In genomic region chr11:371051-371450, GRCh38 we compare ENCODE assay signal across 19 cellular contexts. TPM values are rescaled to one million over a fixed set of nuclear protein-coding genes. Genes with fewer than 3 reads are reported as not detected.
DNase-seq lines count a peak whose midpoint lies in the region; ATAC-seq, FAIRE-seq and TF ChIP-seq lines count a peak whose summit lies in the region.
"Had no signal": no experiment of that assay in that cellular context is flagged by ENCODE, and none has a peak within 500 bp of the region (broad histone marks: within the 10 kb centered on the region; RNA-seq: fewer than 3 reads in every experiment).

No MANE protein-coding gene starts in this region.

- H4K20me1 ChIP-seq in HepG2 (ENCODE audit: insufficient read depth, low read length) (0 out of 2 replicates have a peak, but pooled peaks cover 4% of the 10 kb centered on the region), MM.1S (ENCODE audit: insufficient read depth, low read length) (no peaks in the 10 kb centered on the region)

- peak overlapping the region; percentile 76 for H3K4me3 Mint-ChIP-seq in WTC11

- no TSS peak for BruUV-seq in HepG2 (replicated peaks; lab: Mats Ljungman, UMichigan)

- no peak overlapping the region for H3K27ac ChIP-seq in heart right ventricle
- H3K27ac ChIP-seq in HepG2 (ENCODE audit: extremely low read length, insufficient read depth, low read length): no peak overlapping the region
- H3K27ac ChIP-seq in MM.1S (ENCODE audit: low read length): no peak overlapping the region
- H3K27ac ChIP-seq: left lung, neutrophil, stomach had no signal

- no peak overlapping the region for H3K4me3 ChIP-seq in heart right ventricle
- peak overlapping the region in 1 of 3 experiments; percentile 83; a peak in 1 of 6 replicates for H3K4me3 ChIP-seq in HepG2 (replicated peaks in 1 of 3; ENCODE audit: insufficient read depth in 1 of 3, low read depth in 2 of 3, low read length in 3 of 3)
- no peak overlapping the region for H3K4me3 ChIP-seq in MM.1S (ENCODE audit: low read length)
- H3K4me3 ChIP-seq: left lung, stomach had no signal

- TF ChIP-seq POLR2A in HepG2 (IDR thresholded peaks at IDR 0.05; ENCODE audit: insufficient read depth in 1 of 2, low read depth in 2 of 2, low read length in 2 of 2): no peak

- H3K79me2 ChIP-seq in HepG2 (ENCODE audit: insufficient read depth, low read length): no peaks in the 10 kb centered on the region
- no peaks in the 10 kb centered on the region for H3K79me2 ChIP-seq in MM.1S (ENCODE audit: low read length)

- DNase-seq in Right ventricle myocardium superior (peak; percentile 33), heart right ventricle (no peak), WTC11 (ENCODE audit: low spot score) (peak; percentile 22), HepG2 (ENCODE audit: low spot score) (no peak), NCI-H2171 (lab: John Stamatoyannopoulos, UW) (no peak), MM.1S (no peak), GM03348 (ENCODE audit: low spot score) (no peak)
- DNase-seq: activated B cell treated with CpG ODN at 0.5 μM for 24 hours; activated CD8-positive, alpha-beta memory T cell treated with anti-CD3 and anti-CD28 coated beads, Interleukin-2, amount 50 U/mL, for 4 hours; hippocampal formation; NCI-H1105 treated with DMSO at 0.1 percent for 48 hours; NCI-H2227 treated with DMSO at 0.1 percent for 48 hours; OCI-M1; stomach had no signal

- CTCF ChIA-PET in WTC11 (lab: Charles Lee): interaction anchor here (0.8 to 2.3 kb wide), 5 partner anchors 19 to 120 kb away, joined by 3 to 12 read pairs (median 5); no protein-coding TSS in a partner anchor
- CTCF ChIA-PET in HepG2 (lab: Yijun Ruan, JAX; ENCODE audit: low intra/inter-chr PET ratio, low total read pairs): no interaction called here

- intact Hi-C loops in Right ventricle myocardium superior (cut with DNase I): no loop called here
- intact Hi-C loops in heart right ventricle (cut with DNase I): loop anchor here in 1 of 10 donors (5.0 to 10.0 kb wide), 2 partner anchors 116 to 1471 kb away; no protein-coding TSS in a partner anchor
- intact Hi-C loops in HepG2 (cut with micrococcal nuclease; ENCODE audit: unreplicated experiment): no loop called here

- WGBS in heart right ventricle, 2 donors: 87 to 89% methylated on average over 4 to 5 of the region's 5 CpGs
- 94% methylated on average over 3 of the region's 5 CpGs for WGBS in HepG2 (ENCODE audit: low lambda C conversion rate)

- H3K9me3 ChIP-seq in heart right ventricle: no peaks in the 10 kb centered on the region
- no peaks in the 10 kb centered on the region for H3K9me3 ChIP-seq in HepG2 (ENCODE audit: low read length)
- no peaks in the 10 kb centered on the region for H3K9me3 ChIP-seq in MM.1S (replicated peaks; ENCODE audit: insufficient read depth, low read length)
- H3K9me3 ChIP-seq: esophagus muscularis mucosa, left lung, neutrophil, stomach had no signal

- in situ Hi-C loops in HepG2 (cut with HindIII; ENCODE audit: extremely low pct_ligation_motif_present, low pct_unique_long_range_greater_than_20kb): no loop called here

- TF ChIP-seq RAD21 in HepG2 (CRISPR knock-in tag; IDR thresholded peaks at IDR 0.05): no peak

- POLR2A ChIA-PET in WTC11 (lab: Charles Lee): no interaction called here
- POLR2A ChIA-PET in HepG2 (lab: Yijun Ruan, JAX): interaction anchor here (1.0 to 1.9 kb wide), 2 partner anchors 74 to 165 kb away, joined by 4 to 5 read pairs; partner anchors contain the start of genes BET1L and RIC8A

- TF ChIP-seq EP300 in HepG2 (IDR thresholded peaks at IDR 0.05; ENCODE audit: low read depth in 2 of 2, low read length in 2 of 2): no peak
- TF ChIP-seq EP300 in HepG2 (CRISPR knock-in tag; IDR thresholded peaks at IDR 0.05; ENCODE audit: borderline replicate concordance): no peak

- H3K36me3 ChIP-seq in heart right ventricle (no peaks in the 10 kb centered on the region), HepG2 (replicated peaks in 1 of 2; ENCODE audit: control insufficient read depth in 1 of 2, insufficient read depth in 2 of 2, low read length in 2 of 2) (peaks cover 0 to 11% of the 10 kb centered on the region in 2 experiments; a peak in 2 of 5 replicates), MM.1S (replicated peaks; ENCODE audit: insufficient read depth, low read length) (no peaks in the 10 kb centered on the region)
- H3K36me3 ChIP-seq: left lung, neutrophil, stomach had no signal

- TF ChIP-seq CTCF in heart right ventricle (IDR thresholded peaks at IDR 0.05) (no peak), WTC11 (IDR thresholded peaks at IDR 0.05) (no peak), HepG2 (CRISPR knock-in tag; IDR thresholded peaks at IDR 0.05) (no peak), MM.1S (IDR thresholded peaks at IDR 0.05; ENCODE audit: low read length) (no peak)

- H3K27me3 ChIP-seq in heart right ventricle (peaks cover 0 to 57% (median 41%) of the 10 kb centered on the region in 7 donors), HepG2 (ENCODE audit: control insufficient read depth in 1 of 2, insufficient read depth in 2 of 2, low read length in 2 of 2) (peaks cover 4 to 20% of the 10 kb centered on the region in 2 experiments; a peak in 4 of 5 replicates), MM.1S (replicated peaks; ENCODE audit: insufficient read depth, low read length) (peaks cover 67% of the 10 kb centered on the region)

- H3K27me3 Mint-ChIP-seq in WTC11 (ENCODE audit: low read depth): peaks cover 8% of the 10 kb centered on the region

- no peaks in the 10 kb centered on the region for H3F3A ChIP-seq in MM.1S (ENCODE audit: insufficient read depth, low read length)

- H3K27ac Mint-ChIP-seq in WTC11: peak overlapping the region; percentile 91
- H3K27ac Mint-ChIP-seq: activated B cell treated with CpG ODN at 0.5 μM for 24 hours had no signal

- H3K4me1 Mint-ChIP-seq in WTC11: peaks cover 22% of the 10 kb centered on the region

- H3K36me3 Mint-ChIP-seq in WTC11: peaks cover 19% of the 10 kb centered on the region

- no peak for ATAC-seq in Right ventricle myocardium superior (ENCODE audit: poor library complexity)
- ATAC-seq in heart right ventricle: no peak
- ATAC-seq in WTC11: peak; percentile 3; the same call in 1 of the 2 replicates
- ATAC-seq in HepG2: no peak
- ATAC-seq in HG02970 (IDR thresholded peaks at IDR 0.05; ENCODE audit: low FRiP score, unreplicated experiment): no peak
- ATAC-seq: left lung had no signal

- H3K4me2 ChIP-seq in HepG2 (ENCODE audit: low read depth, low read length): peak overlapping the region; percentile 90
- no peak overlapping the region for H3K4me2 ChIP-seq in MM.1S (ENCODE audit: low read depth, low read length)

- H3K4me1 ChIP-seq in heart right ventricle (peaks cover 0 to 10% (median 8%) of the 10 kb centered on the region in 9 donors), HepG2 (ENCODE audit: insufficient read depth, low read length) (peaks cover 56% of the 10 kb centered on the region), MM.1S (ENCODE audit: low read length) (no peaks in the 10 kb centered on the region)

- 0 out of 2 replicates have a peak, but pooled peaks cover 7% of the 10 kb centered on the region for H3K9me3 Mint-ChIP-seq in WTC11
- H3K9me3 Mint-ChIP-seq: activated B cell treated with CpG ODN at 0.5 μM for 24 hours had no signal

- H3K9ac ChIP-seq in HepG2 (ENCODE audit: insufficient read depth, low read depth, low read length): no peak overlapping the region
- H3K9ac ChIP-seq in MM.1S (ENCODE audit: low read length): no peak overlapping the region

- no peak overlapping the region for H2AFZ ChIP-seq in HepG2 (ENCODE audit: low read length)
- H2AFZ ChIP-seq in MM.1S (ENCODE audit: low read length): no peak overlapping the region

- no peak for FAIRE-seq in HepG2 (lab: Jason Lieb, UNC)
- FAIRE-seq: H1 had no signal

- H3K9me2 ChIP-seq in MM.1S (replicated peaks; ENCODE audit: insufficient read depth, low read length): no peaks in the 10 kb centered on the region

RNA-seq across cellular contexts. Expression of gene B4GALNT4, which starts 1.8 kb away (rescaled TPM):
- total RNA-seq in Right ventricle myocardium superior: 0.94 TPM
- 1 to 10 TPM in 1 of 10 donors, under 1 TPM in 6, not detected in 3; 0.09 to 1.6 (median 0.25) TPM for total RNA-seq in heart right ventricle
- 1 to 10 TPM in 1 of 2 donors, under 1 TPM in 1; 0.75 to 1.7 TPM for polyA plus RNA-seq in heart right ventricle
- total RNA-seq in WTC11 (2021): 88.0 to 113 TPM (median 97.8 TPM) in 3 replicates
- total RNA-seq in HepG2 (2016; rRNA removed; fragmentation: Illumina TruSeq; extraction: Trizol): 24.8 and 50.1 TPM in 2 replicates
- 13.7 and 15.2 TPM in 2 replicates for total RNA-seq in HepG2 (2016; cell fraction: cytosol; rRNA removed; fragmentation: Illumina TruSeq; extraction: Trizol; ENCODE audit: low read depth)
- 20.5 and 56.5 TPM in 2 replicates for total RNA-seq in HepG2 (2016; cell fraction: insoluble cytoplasmic fraction; rRNA removed; fragmentation: Illumina TruSeq; extraction: Trizol)
- total RNA-seq in HepG2 (2016; cell fraction: membrane; rRNA removed; fragmentation: Illumina TruSeq; extraction: Trizol): 36.4 and 42.9 TPM in 2 replicates
- total RNA-seq in HepG2 (2016; cell fraction: nucleus; rRNA removed; fragmentation: Illumina TruSeq; extraction: Trizol): 47.2 and 48.9 TPM in 2 replicates
- polyA plus RNA-seq in HepG2 (2011; rRNA removed): 30.5 and 34.4 TPM in 2 replicates
- 18.4 and 40.1 TPM in 2 replicates for polyA plus RNA-seq in HepG2 (2011; cell fraction: cytosol; rRNA removed)
- polyA plus RNA-seq in HepG2 (2011; cell fraction: nucleus; rRNA removed): 268 and 442 TPM in 2 replicates
- 19.2 and 34.3 TPM in 2 replicates for polyA plus RNA-seq in HepG2 (2012)
- 11.8 and 14.2 TPM in 2 replicates for polyA plus RNA-seq in HepG2 (2016; cell fraction: cytosol; fragmentation: Illumina TruSeq; extraction: Trizol; ENCODE audit: low read depth)
- 26.0 and 28.4 TPM in 2 replicates for polyA plus RNA-seq in HepG2 (2016; cell fraction: insoluble cytoplasmic fraction; fragmentation: Illumina TruSeq; extraction: Trizol; ENCODE audit: low read depth)
- 26.2 and 30.9 TPM in 2 replicates for polyA plus RNA-seq in HepG2 (2016; cell fraction: membrane; fragmentation: Illumina TruSeq; extraction: Trizol; ENCODE audit: low read depth)
- polyA plus RNA-seq in HepG2 (2016; cell fraction: nucleus; fragmentation: Illumina TruSeq; extraction: Trizol; ENCODE audit: insufficient read depth, low read depth): 152 and 159 TPM in 2 replicates
- polyA minus RNA-seq in HepG2 (2011; rRNA and poly(A)+ RNA removed; ENCODE audit: low replicate concordance): 0.07 and 19.7 TPM in 2 replicates
- polyA minus RNA-seq in HepG2 (2011; cell fraction: cytosol; rRNA and poly(A)+ RNA removed): 10.4 and 11.1 TPM in 2 replicates
- 16.9 and 22.4 TPM in 2 replicates for polyA minus RNA-seq in HepG2 (2011; cell fraction: nucleus; rRNA and poly(A)+ RNA removed)
- total RNA-seq: activated B cell treated with CpG ODN at 0.5 μM for 24 hours had no signal

RNA-seq across cellular contexts. Expression of gene PKP3, which starts 23.0 kb away (rescaled TPM):
- total RNA-seq in Right ventricle myocardium superior (0.86 TPM), heart right ventricle (1 to 10 TPM in 4 of 10 donors, under 1 TPM in 6; 0.19 to 3.0 (median 0.74) TPM), WTC11 (2021) (17.3 to 23.4 TPM (median 21.4 TPM) in 3 replicates), HepG2 (2016; rRNA removed; fragmentation: Illumina TruSeq; extraction: Trizol) (21.1 and 28.7 TPM in 2 replicates)
- polyA plus RNA-seq in heart right ventricle (under 1 TPM; 0.13 to 0.80 TPM), HepG2 (2011; rRNA removed) (18.0 and 25.1 TPM in 2 replicates)
- 5.8 and 6.9 TPM in 2 replicates for total RNA-seq in HepG2 (2016; cell fraction: cytosol; rRNA removed; fragmentation: Illumina TruSeq; extraction: Trizol; ENCODE audit: low read depth)
- 17.5 and 29.7 TPM in 2 replicates for total RNA-seq in HepG2 (2016; cell fraction: insoluble cytoplasmic fraction; rRNA removed; fragmentation: Illumina TruSeq; extraction: Trizol)
- 13.9 and 14.9 TPM in 2 replicates for total RNA-seq in HepG2 (2016; cell fraction: membrane; rRNA removed; fragmentation: Illumina TruSeq; extraction: Trizol)
- 14.5 and 19.8 TPM in 2 replicates for total RNA-seq in HepG2 (2016; cell fraction: nucleus; rRNA removed; fragmentation: Illumina TruSeq; extraction: Trizol)
- polyA plus RNA-seq in HepG2 (2011; cell fraction: cytosol; rRNA removed): 13.8 and 24.2 TPM in 2 replicates
- 59.8 and 70.5 TPM in 2 replicates for polyA plus RNA-seq in HepG2 (2011; cell fraction: nucleus; rRNA removed)
- 12.9 and 13.0 TPM in 2 replicates for polyA plus RNA-seq in HepG2 (2012)
- 4.6 and 4.9 TPM in 2 replicates for polyA plus RNA-seq in HepG2 (2016; cell fraction: cytosol; fragmentation: Illumina TruSeq; extraction: Trizol; ENCODE audit: low read depth)
- 22.3 and 24.1 TPM in 2 replicates for polyA plus RNA-seq in HepG2 (2016; cell fraction: insoluble cytoplasmic fraction; fragmentation: Illumina TruSeq; extraction: Trizol; ENCODE audit: low read depth)
- polyA plus RNA-seq in HepG2 (2016; cell fraction: membrane; fragmentation: Illumina TruSeq; extraction: Trizol; ENCODE audit: low read depth): 7.9 and 9.3 TPM in 2 replicates
- polyA plus RNA-seq in HepG2 (2016; cell fraction: nucleus; fragmentation: Illumina TruSeq; extraction: Trizol; ENCODE audit: insufficient read depth, low read depth): 38.2 and 40.1 TPM in 2 replicates
- polyA minus RNA-seq in HepG2 (2011; rRNA and poly(A)+ RNA removed; ENCODE audit: low replicate concordance): 30.4 and 42.3 TPM in 2 replicates
- 24.6 and 25.2 TPM in 2 replicates for polyA minus RNA-seq in HepG2 (2011; cell fraction: cytosol; rRNA and poly(A)+ RNA removed)
- polyA minus RNA-seq in HepG2 (2011; cell fraction: nucleus; rRNA and poly(A)+ RNA removed): 9.9 and 14.7 TPM in 2 replicates

RNA-seq across cellular contexts. Expression of gene SIGIRR, which starts 43.7 kb away (rescaled TPM):
- total RNA-seq in Right ventricle myocardium superior (38.6 TPM), heart right ventricle (10 to 100 TPM; 20.4 to 52.4 (median 30.0) TPM), WTC11 (2021) (85.2 to 98.9 TPM (median 91.8 TPM) in 3 replicates), HepG2 (2016; rRNA removed; fragmentation: Illumina TruSeq; extraction: Trizol) (0.80 and 2.1 TPM in 2 replicates)
- polyA plus RNA-seq in heart right ventricle (100 to 1,000 TPM in 1 of 2 donors, 10 to 100 TPM in 1; 56.0 to 187 TPM), HepG2 (2011; rRNA removed) (1.2 and 2.1 TPM in 2 replicates)
- total RNA-seq in HepG2 (2016; cell fraction: cytosol; rRNA removed; fragmentation: Illumina TruSeq; extraction: Trizol; ENCODE audit: low read depth): 1.7 and 1.8 TPM in 2 replicates
- total RNA-seq in HepG2 (2016; cell fraction: insoluble cytoplasmic fraction; rRNA removed; fragmentation: Illumina TruSeq; extraction: Trizol): 1.4 and 2.0 TPM in 2 replicates
- 2.1 and 2.2 TPM in 2 replicates for total RNA-seq in HepG2 (2016; cell fraction: membrane; rRNA removed; fragmentation: Illumina TruSeq; extraction: Trizol)
- total RNA-seq in HepG2 (2016; cell fraction: nucleus; rRNA removed; fragmentation: Illumina TruSeq; extraction: Trizol): 1.8 and 1.9 TPM in 2 replicates
- polyA plus RNA-seq in HepG2 (2011; cell fraction: cytosol; rRNA removed): 1.1 and 2.0 TPM in 2 replicates
- polyA plus RNA-seq in HepG2 (2011; cell fraction: nucleus; rRNA removed): 4.9 and 10.2 TPM in 2 replicates
- polyA plus RNA-seq in HepG2 (2012): 1.6 and 2.0 TPM in 2 replicates
- 1.6 and 2.7 TPM in 2 replicates for polyA plus RNA-seq in HepG2 (2016; cell fraction: cytosol; fragmentation: Illumina TruSeq; extraction: Trizol; ENCODE audit: low read depth)
- 1.0 and 2.1 TPM in 2 replicates for polyA plus RNA-seq in HepG2 (2016; cell fraction: insoluble cytoplasmic fraction; fragmentation: Illumina TruSeq; extraction: Trizol; ENCODE audit: low read depth)
- 2.8 and 4.3 TPM in 2 replicates for polyA plus RNA-seq in HepG2 (2016; cell fraction: membrane; fragmentation: Illumina TruSeq; extraction: Trizol; ENCODE audit: low read depth)
- 5.7 and 7.3 TPM in 2 replicates for polyA plus RNA-seq in HepG2 (2016; cell fraction: nucleus; fragmentation: Illumina TruSeq; extraction: Trizol; ENCODE audit: insufficient read depth, low read depth)
- 2.3 and 4.3 TPM in 2 replicates for polyA minus RNA-seq in HepG2 (2011; rRNA and poly(A)+ RNA removed; ENCODE audit: low replicate concordance)
- polyA minus RNA-seq in HepG2 (2011; cell fraction: cytosol; rRNA and poly(A)+ RNA removed): 1.5 and 1.8 TPM in 2 replicates
- polyA minus RNA-seq in HepG2 (2011; cell fraction: nucleus; rRNA and poly(A)+ RNA removed): not detected in 2 replicates

RNA-seq across cellular contexts. Expression of gene IFITM3, which starts 50.4 kb away (rescaled TPM):
- total RNA-seq in Right ventricle myocardium superior (287 TPM), heart right ventricle (100 to 1,000 TPM in 9 of 10 donors, 10 to 100 TPM in 1; 94.1 to 591 (median 172) TPM), WTC11 (2021) (381 to 503 TPM (median 481 TPM) in 3 replicates), HepG2 (2016; rRNA removed; fragmentation: Illumina TruSeq; extraction: Trizol) (30.0 and 52.6 TPM in 2 replicates)
- polyA plus RNA-seq in heart right ventricle (1,000 to 10,000 TPM in 1 of 2 donors, 100 to 1,000 TPM in 1; 676 to 1,409 TPM), HepG2 (2011; rRNA removed) (163 and 182 TPM in 2 replicates)
- 16.1 and 19.2 TPM in 2 replicates for total RNA-seq in HepG2 (2016; cell fraction: cytosol; rRNA removed; fragmentation: Illumina TruSeq; extraction: Trizol; ENCODE audit: low read depth)
- 27.9 and 45.1 TPM in 2 replicates for total RNA-seq in HepG2 (2016; cell fraction: insoluble cytoplasmic fraction; rRNA removed; fragmentation: Illumina TruSeq; extraction: Trizol)
- 15.2 and 16.4 TPM in 2 replicates for total RNA-seq in HepG2 (2016; cell fraction: membrane; rRNA removed; fragmentation: Illumina TruSeq; extraction: Trizol)
- total RNA-seq in HepG2 (2016; cell fraction: nucleus; rRNA removed; fragmentation: Illumina TruSeq; extraction: Trizol): 36.7 and 42.1 TPM in 2 replicates
- 316 and 459 TPM in 2 replicates for polyA plus RNA-seq in HepG2 (2011; cell fraction: cytosol; rRNA removed)
- polyA plus RNA-seq in HepG2 (2011; cell fraction: nucleus; rRNA removed): 94.3 and 120 TPM in 2 replicates
- 183 and 441 TPM in 2 replicates for polyA plus RNA-seq in HepG2 (2012)
- 87.8 and 96.5 TPM in 2 replicates for polyA plus RNA-seq in HepG2 (2016; cell fraction: cytosol; fragmentation: Illumina TruSeq; extraction: Trizol; ENCODE audit: low read depth)
- 109 and 136 TPM in 2 replicates for polyA plus RNA-seq in HepG2 (2016; cell fraction: insoluble cytoplasmic fraction; fragmentation: Illumina TruSeq; extraction: Trizol; ENCODE audit: low read depth)
- 64.1 and 65.9 TPM in 2 replicates for polyA plus RNA-seq in HepG2 (2016; cell fraction: membrane; fragmentation: Illumina TruSeq; extraction: Trizol; ENCODE audit: low read depth)
- 219 and 229 TPM in 2 replicates for polyA plus RNA-seq in HepG2 (2016; cell fraction: nucleus; fragmentation: Illumina TruSeq; extraction: Trizol; ENCODE audit: insufficient read depth, low read depth)
- 405 and 668 TPM in 2 replicates for polyA minus RNA-seq in HepG2 (2011; rRNA and poly(A)+ RNA removed; ENCODE audit: low replicate concordance)
- polyA minus RNA-seq in HepG2 (2011; cell fraction: cytosol; rRNA and poly(A)+ RNA removed): 180 and 184 TPM in 2 replicates
- polyA minus RNA-seq in HepG2 (2011; cell fraction: nucleus; rRNA and poly(A)+ RNA removed): 31.3 and 46.7 TPM in 2 replicates

RNA-seq across cellular contexts. Expression of gene IFITM1, which starts 57.2 kb away (rescaled TPM):
- 83.1 TPM for total RNA-seq in Right ventricle myocardium superior
- total RNA-seq in heart right ventricle: 100 to 1,000 TPM in 4 of 10 donors, 10 to 100 TPM in 6; 51.6 to 182 (median 94.9) TPM
- 100 to 1,000 TPM; 235 to 427 TPM for polyA plus RNA-seq in heart right ventricle
- 544 to 679 TPM (median 640 TPM) in 3 replicates for total RNA-seq in WTC11 (2021)
- total RNA-seq in HepG2 (2016; rRNA removed; fragmentation: Illumina TruSeq; extraction: Trizol): 0.38 TPM in 1 of 2 replicates, not detected in the other
- total RNA-seq in HepG2 (2016; cell fraction: cytosol; rRNA removed; fragmentation: Illumina TruSeq; extraction: Trizol; ENCODE audit: low read depth): not detected in 2 replicates
- 0.24 TPM in 1 of 2 replicates, not detected in the other for total RNA-seq in HepG2 (2016; cell fraction: insoluble cytoplasmic fraction; rRNA removed; fragmentation: Illumina TruSeq; extraction: Trizol)
- total RNA-seq in HepG2 (2016; cell fraction: membrane; rRNA removed; fragmentation: Illumina TruSeq; extraction: Trizol): 0.34 TPM in 1 of 2 replicates, not detected in the other
- total RNA-seq in HepG2 (2016; cell fraction: nucleus; rRNA removed; fragmentation: Illumina TruSeq; extraction: Trizol): not detected in 2 replicates
- 11.1 and 18.7 TPM in 2 replicates for polyA plus RNA-seq in HepG2 (2011; rRNA removed)
- polyA plus RNA-seq in HepG2 (2011; cell fraction: cytosol; rRNA removed): 15.6 and 17.2 TPM in 2 replicates
- polyA plus RNA-seq in HepG2 (2011; cell fraction: nucleus; rRNA removed): 4.5 and 6.7 TPM in 2 replicates
- 5.0 and 18.1 TPM in 2 replicates for polyA plus RNA-seq in HepG2 (2012)
- polyA plus RNA-seq in HepG2 (2016; cell fraction: cytosol; fragmentation: Illumina TruSeq; extraction: Trizol; ENCODE audit: low read depth): 0.40 and 0.62 TPM in 2 replicates
- polyA plus RNA-seq in HepG2 (2016; cell fraction: insoluble cytoplasmic fraction; fragmentation: Illumina TruSeq; extraction: Trizol; ENCODE audit: low read depth): not detected in 2 replicates
- polyA plus RNA-seq in HepG2 (2016; cell fraction: membrane; fragmentation: Illumina TruSeq; extraction: Trizol; ENCODE audit: low read depth): 0.41 TPM in 1 of 2 replicates, not detected in the other
- polyA plus RNA-seq in HepG2 (2016; cell fraction: nucleus; fragmentation: Illumina TruSeq; extraction: Trizol; ENCODE audit: insufficient read depth, low read depth): 0.85 and 1.3 TPM in 2 replicates
- 15.4 and 536 TPM in 2 replicates for polyA minus RNA-seq in HepG2 (2011; rRNA and poly(A)+ RNA removed; ENCODE audit: low replicate concordance)
- 4.5 and 5.8 TPM in 2 replicates for polyA minus RNA-seq in HepG2 (2011; cell fraction: cytosol; rRNA and poly(A)+ RNA removed)
- 1.5 and 2.7 TPM in 2 replicates for polyA minus RNA-seq in HepG2 (2011; cell fraction: nucleus; rRNA and poly(A)+ RNA removed)

Comparison
In these comparisons a context has a peak if more than half of its experiments do, and no peak if none do; other contexts are left out.
1. DNase-seq: peak in Right ventricle myocardium superior (single experiment) and WTC11 (single experiment); none in heart right ventricle (0 of 2), HepG2 (single experiment), NCI-H2171 (single experiment), MM.1S (single experiment) and GM03348 (single experiment).
2. RNA of gene SIGIRR, which starts 43.7 kb away (total RNA-seq): 85.2 to 98.9 TPM in WTC11, 38.6 TPM in Right ventricle myocardium superior (single experiment) and 20.4 to 52.4 TPM in heart right ventricle; 0.80 to 2.2 TPM in HepG2; every median in the first group is over 4 times any median in the second.